ENCODE assay signal across 8 cellular contexts in the genomic region with DNA sequence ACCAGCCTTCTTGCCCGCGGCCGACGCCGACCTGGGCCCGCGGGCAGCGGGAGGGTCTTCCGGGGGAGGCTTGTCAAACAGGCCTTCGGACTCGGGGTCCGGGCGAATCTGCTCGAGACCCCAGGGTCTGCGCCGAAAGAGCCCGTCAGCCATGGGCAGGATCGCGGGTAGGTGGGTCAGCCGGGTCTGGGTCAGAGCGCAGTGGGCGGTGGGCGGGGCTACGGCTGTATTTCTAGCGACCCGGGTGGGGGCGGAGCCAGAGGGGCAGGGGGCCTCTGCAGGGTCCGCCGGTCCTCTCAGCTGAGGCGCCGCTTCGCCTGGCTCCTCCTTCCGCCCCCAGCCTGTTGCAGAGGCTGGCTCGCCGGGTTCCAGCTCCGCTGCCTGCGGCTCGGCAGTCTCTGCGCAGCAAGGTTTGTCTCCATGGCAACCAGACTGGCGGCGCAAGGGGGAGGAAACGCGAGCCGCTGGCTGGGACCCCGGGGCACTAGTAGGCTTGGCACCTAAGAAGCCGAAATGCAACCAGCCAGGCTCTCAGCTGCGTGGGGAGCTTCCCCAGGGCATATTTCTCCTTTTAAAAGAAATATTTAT. TPM values are rescaled to one million over a fixed set of nuclear protein-coding genes. Genes with fewer than 3 reads are reported as not detected.
A peak's percentile ranks its signal among the peaks of the same experiment; 100 is the strongest.
DNase-seq lines count a peak whose midpoint lies in the region; ATAC-seq and TF ChIP-seq lines count a peak whose summit lies in the region.

No MANE protein-coding gene starts in this region.

- 0% methylated on average over 23 to 47 of the region's 47 CpGs for WGBS in endodermal cell (ENCODE audit: insufficient coverage in 1 of 2, insufficient read length in 1 of 2), 2 experiments
- WGBS in mesendoderm (ENCODE audit: extremely low coverage, insufficient coverage, low lambda C conversion rate) = no CpG with 5 or more reads among the region's 47 CpGs

- peak overlapping the region; percentile 57 for H3K56ac ChIP-seq in mesendoderm (ENCODE audit: low read length)

- H2BK120ac ChIP-seq in mesendoderm (ENCODE audit: low read depth, low read length) = no peak overlapping the region

- H3K9me3 Mint-ChIP-seq in endodermal cell = no peaks in the 10 kb centered on the region

- no peak overlapping the region for H2AK5ac ChIP-seq in mesendoderm (ENCODE audit: low read length)

- H3K36me3 ChIP-seq in HEK293 (ENCODE audit: control insufficient read depth in 2 of 2, insufficient read depth in 1 of 2, low read length in 2 of 2) = no peaks in the 10 kb centered on the region; a peak in 1 of 3 replicates
- H3K36me3 ChIP-seq in endodermal cell (ENCODE audit: control insufficient read depth, insufficient read depth, low read length) = no peaks in the 10 kb centered on the region
- H3K36me3 ChIP-seq in mesendoderm (ENCODE audit: control insufficient read depth, insufficient read depth, low read length) = no peaks in the 10 kb centered on the region

- H3K9ac ChIP-seq in endodermal cell (ENCODE audit: extremely low read depth, low read length, poor library complexity, severe bottlenecking) (no peak overlapping the region), mesendoderm (ENCODE audit: low read length) (peak overlapping the region; percentile 48)

- POLR2A ChIA-PET in HEK293 (lab: Yijun Ruan, JAX) = interaction anchor here (0.6 to 8.3 kb wide), 11 partner anchors 10 to 309 kb away, joined by 3 to 73 read pairs (median 4); a partner anchor contains a TSS

- H4K8ac ChIP-seq in mesendoderm (ENCODE audit: low read depth, low read length) = no peak overlapping the region

- H3K4me1 ChIP-seq in HEK293 (ENCODE audit: control insufficient read depth, insufficient read depth, low read length) = peaks cover 3% of the 10 kb centered on the region; the same call in 1 of the 2 replicates
- no peaks in the 10 kb centered on the region for H3K4me1 ChIP-seq in endodermal cell (ENCODE audit: control insufficient read depth, insufficient read depth, low read length)
- no peaks in the 10 kb centered on the region for H3K4me1 ChIP-seq in mesendoderm (ENCODE audit: control insufficient read depth, low read depth, low read length)

- H3K4me3 ChIP-seq in HEK293 (ENCODE audit: low read depth, low read length) (peak overlapping the region; percentile 60), endodermal cell (ENCODE audit: low read length) (peak overlapping the region; percentile 78), mesendoderm (ENCODE audit: low read length) (peak overlapping the region; percentile 22)

- no peak overlapping the region for H4K5ac ChIP-seq in mesendoderm (ENCODE audit: low read length)

- H3K23ac ChIP-seq in mesendoderm (ENCODE audit: low read length) = no peak overlapping the region

- TF ChIP-seq CTCF in HEK293 (tag by site-specific recombination; IDR thresholded peaks at IDR 0.05) (no peak), endodermal cell (conservative IDR thresholded peaks at IDR 0.05) (no peak)

- H3K9me3 ChIP-seq in HEK293 (ENCODE audit: control insufficient read depth, insufficient read depth, low read depth, low read length) (no peaks in the 10 kb centered on the region), endodermal cell (ENCODE audit: control insufficient read depth, low read length) (no peaks in the 10 kb centered on the region)

- H3K36me3 Mint-ChIP-seq in endodermal cell (ENCODE audit: low read depth) = no peaks in the 10 kb centered on the region

- H3K27me3 ChIP-seq in endodermal cell (ENCODE audit: control insufficient read depth, insufficient read depth, low read length, poor library complexity, severe bottlenecking) = peaks cover 67% of the 10 kb centered on the region
- H3K27me3 ChIP-seq in mesendoderm (ENCODE audit: insufficient read depth, low read length, poor library complexity) = peaks cover 10% of the 10 kb centered on the region

- H2BK15ac ChIP-seq in mesendoderm (replicated peaks; ENCODE audit: low read depth) = no peak overlapping the region

- peaks cover 2% of the 10 kb centered on the region for H3K4me1 Mint-ChIP-seq in endodermal cell

- H3K27me3 Mint-ChIP-seq in endodermal cell (ENCODE audit: insufficient read depth) = peaks cover 86% of the 10 kb centered on the region

- peak overlapping the region; percentile 66 for H3K4me2 ChIP-seq in mesendoderm (ENCODE audit: low read length)

- no peak overlapping the region; the same call in 1 of the 2 replicates for H3K27ac ChIP-seq in HEK293 (ENCODE audit: extremely low read depth, low read depth, low read length)
- H3K27ac ChIP-seq in endodermal cell (ENCODE audit: low read depth, low read length) = peak overlapping the region; percentile 73
- no peak overlapping the region for H3K27ac ChIP-seq in mesendoderm (ENCODE audit: low read depth, low read length)

- peak overlapping the region; percentile 59 for H3K4me3 Mint-ChIP-seq in endodermal cell

- no peak overlapping the region for H3K27ac Mint-ChIP-seq in endodermal cell

- H3K79me1 ChIP-seq in mesendoderm (ENCODE audit: low read length) = no peaks in the 10 kb centered on the region

- ATAC-seq in GM21717 (IDR thresholded peaks at IDR 0.05; ENCODE audit: unreplicated experiment) = no peak

- no peak overlapping the region for H3K4ac ChIP-seq in mesendoderm (ENCODE audit: low read depth, low read length)

- H3K18ac ChIP-seq in mesendoderm (ENCODE audit: low read length) = no peak overlapping the region

- DNase-seq in AG08396 (ENCODE audit: low spot score) (peak; percentile 93), NCI-H748 treated with DMSO at 0.1 percent for 48 hours (lab: John Stamatoyannopoulos, UW) (peak; percentile 97), endodermal cell (peak; percentile 100), mesendoderm (peak; percentile 98)
- DNase-seq in activated CD8-positive, alpha-beta memory T cell treated with anti-CD3 and anti-CD28 coated beads, Interleukin-2, amount 50 U/mL, for 48 hours = peak; percentile 86
- peak; percentile 33 to 56 (median 55) for DNase-seq in stimulated activated CD4-positive, alpha-beta T cell treated with anti-CD3 and anti-CD28 coated beads, TNF-alpha, amount 100 ng/mL, for 48 hours (ENCODE audit: low read depth in 3 of 3)

- CTCF ChIA-PET in HEK293 (lab: Yijun Ruan, JAX) = interaction anchor here (0.6 to 1.6 kb wide), 3 partner anchors 15 to 49 kb away, joined by 3 to 7 read pairs (median 3); no protein-coding TSS in a partner anchor

- H2BK5ac ChIP-seq in mesendoderm (ENCODE audit: low read length) = no peak overlapping the region

- H3K79me2 ChIP-seq in mesendoderm (ENCODE audit: control insufficient read depth, insufficient read depth, low read length) = no peaks in the 10 kb centered on the region

TF ChIP-seq in HEK293, 187 proteins besides CTCF, POLR2A, EP300 and RAD21 (continues in another document):
- TF ChIP-seq TRIM28 (IDR thresholded peaks at IDR 0.05; ENCODE audit: borderline replicate concordance, low read length) = no peak
- peak; percentile 94 for TF ChIP-seq GLIS2 (tag by site-specific recombination; IDR thresholded peaks at IDR 0.05)
- no peak for TF ChIP-seq KLF7 (tag by site-specific recombination; IDR thresholded peaks at IDR 0.05; ENCODE audit: borderline replicate concordance)
- TF ChIP-seq, protein P1, sequence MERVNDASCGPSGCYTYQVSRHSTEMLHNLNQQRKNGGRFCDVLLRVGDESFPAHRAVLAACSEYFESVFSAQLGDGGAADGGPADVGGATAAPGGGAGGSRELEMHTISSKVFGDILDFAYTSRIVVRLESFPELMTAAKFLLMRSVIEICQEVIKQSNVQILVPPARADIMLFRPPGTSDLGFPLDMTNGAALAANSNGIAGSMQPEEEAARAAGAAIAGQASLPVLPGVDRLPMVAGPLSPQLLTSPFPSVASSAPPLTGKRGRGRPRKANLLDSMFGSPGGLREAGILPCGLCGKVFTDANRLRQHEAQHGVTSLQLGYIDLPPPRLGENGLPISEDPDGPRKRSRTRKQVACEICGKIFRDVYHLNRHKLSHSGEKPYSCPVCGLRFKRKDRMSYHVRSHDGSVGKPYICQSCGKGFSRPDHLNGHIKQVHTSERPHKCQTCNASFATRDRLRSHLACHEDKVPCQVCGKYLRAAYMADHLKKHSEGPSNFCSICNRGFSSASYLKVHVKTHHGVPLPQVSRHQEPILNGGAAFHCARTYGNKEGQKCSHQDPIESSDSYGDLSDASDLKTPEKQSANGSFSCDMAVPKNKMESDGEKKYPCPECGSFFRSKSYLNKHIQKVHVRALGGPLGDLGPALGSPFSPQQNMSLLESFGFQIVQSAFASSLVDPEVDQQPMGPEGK (tag by site-specific recombination; IDR thresholded peaks at IDR 0.05) = peak; percentile 89
- peak; percentile 39; the same call in 1 of the 2 replicates for TF ChIP-seq ZNF629 (tag by site-specific recombination; IDR thresholded peaks at IDR 0.05)
- TF ChIP-seq ZNF426 (tag by site-specific recombination; IDR thresholded peaks at IDR 0.05) = no peak
- no peak for TF ChIP-seq GFI1B (tag by site-specific recombination; IDR thresholded peaks at IDR 0.05)
- TF ChIP-seq ZNF23 (tag by site-specific recombination; IDR thresholded peaks at IDR 0.05; ENCODE audit: borderline replicate concordance) = no peak
- TF ChIP-seq SCRT2 (tag by site-specific recombination; IDR thresholded peaks at IDR 0.05) = peak; percentile 100

RNA-seq across cellular contexts. Expression of a gene that starts 14.5 kb away (rescaled TPM):
- 10 to 100 TPM; 27.1 to 28.9 TPM for total RNA-seq in endodermal cell
- 34.3 TPM for polyA plus RNA-seq in endodermal cell (2013, experiment 1 of 2)
- 31.9 TPM for polyA plus RNA-seq in endodermal cell (2013, experiment 2 of 2)
- polyA plus RNA-seq in mesendoderm (2013, experiment 1 of 2) = 25.0 TPM
- polyA plus RNA-seq in mesendoderm (2013, experiment 2 of 2) = 23.5 TPM

RNA-seq across cellular contexts. Expression of a gene that starts 14.9 kb away (rescaled TPM):
- 10 to 100 TPM; 68.0 to 75.1 TPM for total RNA-seq in endodermal cell
- 57.8 TPM for polyA plus RNA-seq in endodermal cell (2013, experiment 1 of 2)
- polyA plus RNA-seq in endodermal cell (2013, experiment 2 of 2) = 52.0 TPM
- polyA plus RNA-seq in mesendoderm (2013, experiment 1 of 2) = 33.1 TPM
- 34.2 TPM for polyA plus RNA-seq in mesendoderm (2013, experiment 2 of 2)

RNA-seq across cellular contexts. Expression of a gene that starts 32.1 kb away (rescaled TPM):
- total RNA-seq in endodermal cell = 10 to 100 TPM; 35.0 TPM
- polyA plus RNA-seq in endodermal cell (2013, experiment 1 of 2) = 21.9 TPM
- 19.7 TPM for polyA plus RNA-seq in endodermal cell (2013, experiment 2 of 2)
- 50.1 TPM for polyA plus RNA-seq in mesendoderm (2013, experiment 1 of 2)
- 49.2 TPM for polyA plus RNA-seq in mesendoderm (2013, experiment 2 of 2)

Comparison
In these comparisons a context has a peak if more than half of its experiments do, and no peak if none do; other contexts are left out.
1. H3K4me3 ChIP-seq: peak in every context shown above with its lines; median percentile 78 in endodermal cell; 60 in HEK293; 22 in mesendoderm.